ENCODE assay signal across 1 cellular context in the genomic region with DNA sequence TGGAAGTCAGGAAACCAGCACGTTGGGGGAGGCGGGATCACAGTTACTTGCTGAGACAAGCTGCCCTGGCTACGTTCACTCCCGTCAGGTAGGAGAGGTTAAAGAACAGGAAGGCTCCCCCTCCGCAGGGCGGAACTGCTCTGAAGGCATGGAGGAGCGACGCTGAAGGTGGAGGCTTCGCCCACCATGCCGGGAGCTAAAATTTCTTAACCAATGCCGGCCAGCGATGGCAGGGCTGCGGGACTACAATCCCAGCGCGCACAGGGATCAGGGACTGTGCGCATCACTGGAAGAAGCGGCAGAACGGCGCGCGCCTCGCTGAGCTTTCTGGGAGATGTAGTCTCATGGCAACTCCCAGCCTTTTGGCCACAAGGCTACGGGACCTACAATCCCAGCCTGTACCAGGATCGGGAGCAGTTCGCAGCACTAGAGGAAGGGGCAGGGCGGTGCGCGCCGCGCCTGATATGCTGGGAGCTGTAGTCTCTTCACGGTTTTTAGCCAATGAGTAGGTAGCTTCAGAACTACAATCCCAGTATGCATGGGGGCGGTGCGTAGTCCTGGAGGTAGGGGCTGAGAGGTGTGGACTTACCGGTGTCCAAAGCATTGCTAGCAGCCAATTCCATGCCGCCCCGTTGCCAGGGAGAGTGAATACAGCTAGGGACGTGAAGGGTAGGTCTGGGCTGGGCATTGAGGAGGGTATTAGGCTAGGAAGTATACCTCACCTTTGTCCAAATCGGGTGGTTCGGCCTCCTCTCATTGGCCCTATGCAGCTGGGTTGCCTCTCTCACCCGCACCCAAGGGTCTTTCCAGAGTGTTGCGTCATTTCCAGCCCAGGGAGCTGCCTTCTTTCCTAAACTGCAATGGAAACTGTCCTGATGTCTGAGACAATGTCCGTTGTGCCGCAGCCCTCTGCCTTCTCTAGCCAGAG.
TF ChIP-seq lines count a peak whose summit lies in the region.

No MANE protein-coding gene starts in this region.

TF ChIP-seq in HEK293, 187 proteins besides CTCF, POLR2A, EP300 and RAD21 (continued from another document and continues in another):
- TF ChIP-seq ZNF433 (tag by site-specific recombination; IDR thresholded peaks at IDR 0.05; ENCODE audit: low read depth), result no peak
- TF ChIP-seq, protein P1, sequence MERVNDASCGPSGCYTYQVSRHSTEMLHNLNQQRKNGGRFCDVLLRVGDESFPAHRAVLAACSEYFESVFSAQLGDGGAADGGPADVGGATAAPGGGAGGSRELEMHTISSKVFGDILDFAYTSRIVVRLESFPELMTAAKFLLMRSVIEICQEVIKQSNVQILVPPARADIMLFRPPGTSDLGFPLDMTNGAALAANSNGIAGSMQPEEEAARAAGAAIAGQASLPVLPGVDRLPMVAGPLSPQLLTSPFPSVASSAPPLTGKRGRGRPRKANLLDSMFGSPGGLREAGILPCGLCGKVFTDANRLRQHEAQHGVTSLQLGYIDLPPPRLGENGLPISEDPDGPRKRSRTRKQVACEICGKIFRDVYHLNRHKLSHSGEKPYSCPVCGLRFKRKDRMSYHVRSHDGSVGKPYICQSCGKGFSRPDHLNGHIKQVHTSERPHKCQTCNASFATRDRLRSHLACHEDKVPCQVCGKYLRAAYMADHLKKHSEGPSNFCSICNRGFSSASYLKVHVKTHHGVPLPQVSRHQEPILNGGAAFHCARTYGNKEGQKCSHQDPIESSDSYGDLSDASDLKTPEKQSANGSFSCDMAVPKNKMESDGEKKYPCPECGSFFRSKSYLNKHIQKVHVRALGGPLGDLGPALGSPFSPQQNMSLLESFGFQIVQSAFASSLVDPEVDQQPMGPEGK (tag by site-specific recombination; IDR thresholded peaks at IDR 0.05), result peak; percentile 43; the same call in 1 of the 2 replicates
- TF ChIP-seq, protein P2, sequence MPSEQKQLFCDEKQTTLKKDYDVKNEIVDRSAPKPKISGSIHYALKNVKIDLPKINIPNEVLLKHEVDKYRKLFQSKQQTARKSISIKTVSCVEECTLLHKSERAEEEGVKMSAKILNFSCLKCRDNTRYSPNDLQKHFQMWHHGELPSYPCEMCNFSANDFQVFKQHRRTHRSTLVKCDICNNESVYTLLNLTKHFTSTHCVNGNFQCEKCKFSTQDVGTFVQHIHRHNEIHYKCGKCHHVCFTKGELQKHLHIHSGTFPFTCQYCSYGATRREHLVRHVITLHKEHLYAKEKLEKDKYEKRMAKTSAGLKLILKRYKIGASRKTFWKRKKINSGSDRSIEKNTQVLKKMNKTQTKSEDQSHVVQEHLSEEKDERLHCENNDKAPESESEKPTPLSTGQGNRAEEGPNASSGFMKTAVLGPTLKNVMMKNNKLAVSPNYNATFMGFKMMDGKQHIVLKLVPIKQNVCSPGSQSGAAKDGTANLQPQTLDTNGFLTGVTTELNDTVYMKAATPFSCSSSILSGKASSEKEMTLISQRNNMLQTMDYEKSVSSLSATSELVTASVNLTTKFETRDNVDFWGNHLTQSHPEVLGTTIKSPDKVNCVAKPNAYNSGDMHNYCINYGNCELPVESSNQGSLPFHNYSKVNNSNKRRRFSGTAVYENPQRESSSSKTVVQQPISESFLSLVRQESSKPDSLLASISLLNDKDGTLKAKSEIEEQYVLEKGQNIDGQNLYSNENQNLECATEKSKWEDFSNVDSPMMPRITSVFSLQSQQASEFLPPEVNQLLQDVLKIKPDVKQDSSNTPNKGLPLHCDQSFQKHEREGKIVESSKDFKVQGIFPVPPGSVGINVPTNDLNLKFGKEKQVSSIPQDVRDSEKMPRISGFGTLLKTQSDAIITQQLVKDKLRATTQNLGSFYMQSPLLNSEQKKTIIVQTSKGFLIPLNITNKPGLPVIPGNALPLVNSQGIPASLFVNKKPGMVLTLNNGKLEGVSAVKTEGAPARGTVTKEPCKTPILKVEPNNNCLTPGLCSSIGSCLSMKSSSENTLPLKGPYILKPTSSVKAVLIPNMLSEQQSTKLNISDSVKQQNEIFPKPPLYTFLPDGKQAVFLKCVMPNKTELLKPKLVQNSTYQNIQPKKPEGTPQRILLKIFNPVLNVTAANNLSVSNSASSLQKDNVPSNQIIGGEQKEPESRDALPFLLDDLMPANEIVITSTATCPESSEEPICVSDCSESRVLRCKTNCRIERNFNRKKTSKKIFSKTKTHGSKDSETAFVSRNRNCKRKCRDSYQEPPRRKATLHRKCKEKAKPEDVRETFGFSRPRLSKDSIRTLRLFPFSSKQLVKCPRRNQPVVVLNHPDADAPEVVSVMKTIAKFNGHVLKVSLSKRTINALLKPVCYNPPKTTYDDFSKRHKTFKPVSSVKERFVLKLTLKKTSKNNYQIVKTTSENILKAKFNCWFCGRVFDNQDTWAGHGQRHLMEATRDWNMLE (tag by site-specific recombination; conservative IDR thresholded peaks at IDR 0.05; ENCODE audit: low read depth), result no peak
- peak; percentile 70; the same call in 1 of the 2 replicates for TF ChIP-seq KLF8 (tag by site-specific recombination; IDR thresholded peaks at IDR 0.05)
- TF ChIP-seq ZBTB48 (tag by site-specific recombination; IDR thresholded peaks at IDR 0.05), result peak; percentile 76; the same call in 1 of the 2 replicates
- no peak; the same call in 1 of the 2 replicates for TF ChIP-seq TRIM28 (IDR thresholded peaks at IDR 0.05; ENCODE audit: borderline replicate concordance, low read length)
- TF ChIP-seq, protein P3, sequence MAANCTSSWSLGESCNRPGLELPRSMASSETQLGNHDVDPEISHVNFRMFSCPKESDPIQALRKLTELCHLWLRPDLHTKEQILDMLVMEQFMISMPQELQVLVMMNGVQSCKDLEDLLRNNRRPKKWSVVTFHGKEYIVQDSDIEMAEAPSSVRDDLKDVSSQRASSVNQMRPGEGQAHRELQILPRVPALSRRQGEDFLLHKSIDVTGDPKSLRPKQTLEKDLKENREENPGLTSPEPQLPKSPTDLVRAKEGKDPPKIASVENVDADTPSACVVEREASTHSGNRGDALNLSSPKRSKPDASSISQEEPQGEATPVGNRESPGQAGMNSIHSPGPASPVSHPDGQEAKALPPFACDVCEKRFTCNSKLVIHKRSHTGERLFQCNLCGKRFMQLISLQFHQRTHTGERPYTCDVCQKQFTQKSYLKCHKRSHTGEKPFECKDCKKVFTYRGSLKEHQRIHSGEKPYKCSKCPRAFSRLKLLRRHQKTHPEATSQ (tag by site-specific recombination; IDR thresholded peaks at IDR 0.05), result no peak
- TF ChIP-seq, protein P4, sequence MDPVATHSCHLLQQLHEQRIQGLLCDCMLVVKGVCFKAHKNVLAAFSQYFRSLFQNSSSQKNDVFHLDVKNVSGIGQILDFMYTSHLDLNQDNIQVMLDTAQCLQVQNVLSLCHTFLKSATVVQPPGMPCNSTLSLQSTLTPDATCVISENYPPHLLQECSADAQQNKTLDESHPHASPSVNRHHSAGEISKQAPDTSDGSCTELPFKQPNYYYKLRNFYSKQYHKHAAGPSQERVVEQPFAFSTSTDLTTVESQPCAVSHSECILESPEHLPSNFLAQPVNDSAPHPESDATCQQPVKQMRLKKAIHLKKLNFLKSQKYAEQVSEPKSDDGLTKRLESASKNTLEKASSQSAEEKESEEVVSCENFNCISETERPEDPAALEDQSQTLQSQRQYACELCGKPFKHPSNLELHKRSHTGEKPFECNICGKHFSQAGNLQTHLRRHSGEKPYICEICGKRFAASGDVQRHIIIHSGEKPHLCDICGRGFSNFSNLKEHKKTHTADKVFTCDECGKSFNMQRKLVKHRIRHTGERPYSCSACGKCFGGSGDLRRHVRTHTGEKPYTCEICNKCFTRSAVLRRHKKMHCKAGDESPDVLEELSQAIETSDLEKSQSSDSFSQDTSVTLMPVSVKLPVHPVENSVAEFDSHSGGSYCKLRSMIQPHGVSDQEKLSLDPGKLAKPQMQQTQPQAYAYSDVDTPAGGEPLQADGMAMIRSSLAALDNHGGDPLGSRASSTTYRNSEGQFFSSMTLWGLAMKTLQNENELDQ (tag by site-specific recombination; IDR thresholded peaks at IDR 0.05; ENCODE audit: low read depth), result no peak
- TF ChIP-seq, protein P5, sequence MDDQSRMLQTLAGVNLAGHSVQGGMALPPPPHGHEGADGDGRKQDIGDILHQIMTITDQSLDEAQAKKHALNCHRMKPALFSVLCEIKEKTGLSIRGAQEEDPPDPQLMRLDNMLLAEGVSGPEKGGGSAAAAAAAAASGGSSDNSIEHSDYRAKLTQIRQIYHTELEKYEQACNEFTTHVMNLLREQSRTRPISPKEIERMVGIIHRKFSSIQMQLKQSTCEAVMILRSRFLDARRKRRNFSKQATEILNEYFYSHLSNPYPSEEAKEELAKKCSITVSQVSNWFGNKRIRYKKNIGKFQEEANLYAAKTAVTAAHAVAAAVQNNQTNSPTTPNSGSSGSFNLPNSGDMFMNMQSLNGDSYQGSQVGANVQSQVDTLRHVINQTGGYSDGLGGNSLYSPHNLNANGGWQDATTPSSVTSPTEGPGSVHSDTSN (CRISPR knock-in tag; IDR thresholded peaks at IDR 0.05), result no peak
- TF ChIP-seq GLIS1 (tag by site-specific recombination; IDR thresholded peaks at IDR 0.05), result no peak
- TF ChIP-seq ZNF600 (tag by site-specific recombination; IDR thresholded peaks at IDR 0.05), result peak; percentile 72; the same call in 1 of the 2 replicates
- TF ChIP-seq ZNF311 (tag by site-specific recombination; IDR thresholded peaks at IDR 0.05; ENCODE audit: borderline replicate concordance), result no peak
- TF ChIP-seq ZNF677 (tag by site-specific recombination; IDR thresholded peaks at IDR 0.05), result no peak
- no peak for TF ChIP-seq ZNF146 (tag by site-specific recombination; IDR thresholded peaks at IDR 0.05)
- TF ChIP-seq ZSCAN30 (tag by site-specific recombination; IDR thresholded peaks at IDR 0.05), result no peak
- TF ChIP-seq ZNF658 (tag by site-specific recombination; IDR thresholded peaks at IDR 0.05), result no peak
- no peak for TF ChIP-seq ZNF585B (tag by site-specific recombination; IDR thresholded peaks at IDR 0.05)
- TF ChIP-seq OVOL3 (tag by site-specific recombination; IDR thresholded peaks at IDR 0.05), result no peak
- no peak for TF ChIP-seq SETDB1 (IDR thresholded peaks at IDR 0.05; ENCODE audit: insufficient read length, low read length)
- TF ChIP-seq ZBTB20 (tag by site-specific recombination; IDR thresholded peaks at IDR 0.05), result peak; percentile 91
- TF ChIP-seq ZNF174 (tag by site-specific recombination; IDR thresholded peaks at IDR 0.05), result no peak
- no peak for TF ChIP-seq ZNF560 (tag by site-specific recombination; IDR thresholded peaks at IDR 0.05; ENCODE audit: borderline replicate concordance)
- TF ChIP-seq, protein P6, sequence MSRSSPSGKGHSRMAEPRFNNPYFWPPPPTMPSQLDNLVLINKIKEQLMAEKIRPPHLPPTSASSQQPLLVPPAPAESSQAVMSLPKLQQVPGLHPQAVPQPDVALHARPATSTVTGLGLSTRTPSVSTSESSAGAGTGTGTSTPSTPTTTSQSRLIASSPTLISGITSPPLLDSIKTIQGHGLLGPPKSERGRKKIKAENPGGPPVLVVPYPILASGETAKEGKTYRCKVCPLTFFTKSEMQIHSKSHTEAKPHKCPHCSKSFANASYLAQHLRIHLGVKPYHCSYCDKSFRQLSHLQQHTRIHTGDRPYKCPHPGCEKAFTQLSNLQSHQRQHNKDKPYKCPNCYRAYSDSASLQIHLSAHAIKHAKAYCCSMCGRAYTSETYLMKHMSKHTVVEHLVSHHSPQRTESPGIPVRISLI (tag by site-specific recombination; IDR thresholded peaks at IDR 0.05), result no peak
- TF ChIP-seq, protein P7, sequence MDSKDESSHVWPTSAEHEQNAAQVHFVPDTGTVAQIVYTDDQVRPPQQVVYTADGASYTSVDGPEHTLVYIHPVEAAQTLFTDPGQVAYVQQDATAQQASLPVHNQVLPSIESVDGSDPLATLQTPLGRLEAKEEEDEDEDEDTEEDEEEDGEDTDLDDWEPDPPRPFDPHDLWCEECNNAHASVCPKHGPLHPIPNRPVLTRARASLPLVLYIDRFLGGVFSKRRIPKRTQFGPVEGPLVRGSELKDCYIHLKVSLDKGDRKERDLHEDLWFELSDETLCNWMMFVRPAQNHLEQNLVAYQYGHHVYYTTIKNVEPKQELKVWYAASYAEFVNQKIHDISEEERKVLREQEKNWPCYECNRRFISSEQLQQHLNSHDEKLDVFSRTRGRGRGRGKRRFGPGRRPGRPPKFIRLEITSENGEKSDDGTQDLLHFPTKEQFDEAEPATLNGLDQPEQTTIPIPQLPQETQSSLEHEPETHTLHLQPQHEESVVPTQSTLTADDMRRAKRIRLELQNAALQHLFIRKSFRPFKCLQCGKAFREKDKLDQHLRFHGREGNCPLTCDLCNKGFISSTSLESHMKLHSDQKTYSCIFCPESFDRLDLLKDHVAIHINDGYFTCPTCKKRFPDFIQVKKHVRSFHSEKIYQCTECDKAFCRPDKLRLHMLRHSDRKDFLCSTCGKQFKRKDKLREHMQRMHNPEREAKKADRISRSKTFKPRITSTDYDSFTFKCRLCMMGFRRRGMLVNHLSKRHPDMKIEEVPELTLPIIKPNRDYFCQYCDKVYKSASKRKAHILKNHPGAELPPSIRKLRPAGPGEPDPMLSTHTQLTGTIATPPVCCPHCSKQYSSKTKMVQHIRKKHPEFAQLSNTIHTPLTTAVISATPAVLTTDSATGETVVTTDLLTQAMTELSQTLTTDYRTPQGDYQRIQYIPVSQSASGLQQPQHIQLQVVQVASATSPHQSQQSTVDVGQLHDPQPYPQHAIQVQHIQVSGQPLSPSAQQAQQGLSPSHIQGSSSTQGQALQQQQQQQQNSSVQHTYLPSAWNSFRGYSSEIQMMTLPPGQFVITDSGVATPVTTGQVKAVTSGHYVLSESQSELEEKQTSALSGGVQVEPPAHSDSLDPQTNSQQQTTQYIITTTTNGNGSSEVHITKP (tag by site-specific recombination; IDR thresholded peaks at IDR 0.05), result peak; percentile 68; the same call in 1 of the 2 replicates
- TF ChIP-seq, protein P8, sequence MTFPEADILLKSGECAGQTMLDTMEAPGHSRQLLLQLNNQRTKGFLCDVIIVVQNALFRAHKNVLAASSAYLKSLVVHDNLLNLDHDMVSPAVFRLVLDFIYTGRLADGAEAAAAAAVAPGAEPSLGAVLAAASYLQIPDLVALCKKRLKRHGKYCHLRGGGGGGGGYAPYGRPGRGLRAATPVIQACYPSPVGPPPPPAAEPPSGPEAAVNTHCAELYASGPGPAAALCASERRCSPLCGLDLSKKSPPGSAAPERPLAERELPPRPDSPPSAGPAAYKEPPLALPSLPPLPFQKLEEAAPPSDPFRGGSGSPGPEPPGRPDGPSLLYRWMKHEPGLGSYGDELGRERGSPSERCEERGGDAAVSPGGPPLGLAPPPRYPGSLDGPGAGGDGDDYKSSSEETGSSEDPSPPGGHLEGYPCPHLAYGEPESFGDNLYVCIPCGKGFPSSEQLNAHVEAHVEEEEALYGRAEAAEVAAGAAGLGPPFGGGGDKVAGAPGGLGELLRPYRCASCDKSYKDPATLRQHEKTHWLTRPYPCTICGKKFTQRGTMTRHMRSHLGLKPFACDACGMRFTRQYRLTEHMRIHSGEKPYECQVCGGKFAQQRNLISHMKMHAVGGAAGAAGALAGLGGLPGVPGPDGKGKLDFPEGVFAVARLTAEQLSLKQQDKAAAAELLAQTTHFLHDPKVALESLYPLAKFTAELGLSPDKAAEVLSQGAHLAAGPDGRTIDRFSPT (tag by site-specific recombination; IDR thresholded peaks at IDR 0.05), result no peak
- TF ChIP-seq, protein P9, sequence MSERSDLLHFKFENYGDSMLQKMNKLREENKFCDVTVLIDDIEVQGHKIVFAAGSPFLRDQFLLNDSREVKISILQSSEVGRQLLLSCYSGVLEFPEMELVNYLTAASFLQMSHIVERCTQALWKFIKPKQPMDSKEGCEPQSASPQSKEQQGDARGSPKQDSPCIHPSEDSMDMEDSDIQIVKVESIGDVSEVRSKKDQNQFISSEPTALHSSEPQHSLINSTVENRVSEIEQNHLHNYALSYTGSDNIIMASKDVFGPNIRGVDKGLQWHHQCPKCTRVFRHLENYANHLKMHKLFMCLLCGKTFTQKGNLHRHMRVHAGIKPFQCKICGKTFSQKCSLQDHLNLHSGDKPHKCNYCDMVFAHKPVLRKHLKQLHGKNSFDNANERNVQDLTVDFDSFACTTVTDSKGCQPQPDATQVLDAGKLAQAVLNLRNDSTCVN (tag by site-specific recombination; optimal IDR thresholded peaks at IDR 0.05), result peak; percentile 76
